In genomic region chr6:85995339-85996033, GRCh38 we compare ENCODE assay signal across 34 cellular contexts.
"Had no signal": no experiment of that assay in that cellular context is flagged by ENCODE, and none has a peak within 500 bp of the region (broad histone marks: within the 10 kb centered on the region; RNA-seq: fewer than 3 reads in every experiment).

No MANE protein-coding gene starts in this region.

- H3K4me3 ChIP-seq: MG63 had no signal

- H3K27ac ChIP-seq: KMS-11 had no signal

- H3K9ac ChIP-seq: KMS-11 had no signal

- DNase-seq: Karpas-422, Kasumi-1, MG63, MM.1S, MV-4-11, NCI-H1048, NCI-H1092, NCI-H1092 treated with DMSO at 0.1 percent for 48 hours, NCI-H1105, NCI-H1105 treated with DMSO at 0.1 percent for 48 hours, NCI-H1417, NCI-H1417 treated with DMSO at 0.1 percent for 48 hours, NCI-H1436 treated with DMSO at 0.1 percent for 48 hours, NCI-H146, NCI-H1694, NCI-H1694 treated with DMSO at 0.1 percent for 48 hours, NCI-H187, NCI-H187 treated with DMSO at 0.1 percent for 48 hours, NCI-H1930, NCI-H2029, NCI-H2029 treated with DMSO at 0.1 percent for 48 hours, NCI-H2081, NCI-H2081 treated with DMSO at 0.1 percent for 48 hours, NCI-H2107, NCI-H2171, NCI-H2171 treated with DMSO at 0.1 percent for 48 hours, NCI-H2227 treated with DMSO at 0.1 percent for 48 hours, NCI-H226, NCI-H345, NCI-H446, NCI-H446 treated with DMSO at 0.1 percent for 48 hours, NCI-H510A, NCI-H510A treated with DMSO at 0.1 percent for 48 hours had no signal

- H3K9me3 ChIP-seq: MG63 had no signal

- H3K4me2 ChIP-seq: KMS-11 had no signal

- H3K27me3 ChIP-seq: MG63 had no signal

- H3K36me3 ChIP-seq: MG63 had no signal
